1 cellular context compared by ENCODE assay signal in genomic region chr17:29624586-29624985, GRCh38.
TF ChIP-seq lines count a peak whose summit lies in the region.

No MANE protein-coding gene starts in this region.

TF ChIP-seq in WTC11, 78 proteins besides CTCF, POLR2A, EP300 and RAD21 (continued from another document):
- no peak for TF ChIP-seq USF1 (CRISPR knock-in tag; IDR thresholded peaks at IDR 0.05)
- TF ChIP-seq ZNF263 (CRISPR knock-in tag; IDR thresholded peaks at IDR 0.05; ENCODE audit: low read depth): no peak
- TF ChIP-seq ZNF512 (CRISPR knock-in tag; IDR thresholded peaks at IDR 0.05; ENCODE audit: borderline replicate concordance): no peak
- TF ChIP-seq RORB (CRISPR knock-in tag; IDR thresholded peaks at IDR 0.05): no peak
- no peak for TF ChIP-seq CDX4 (CRISPR knock-in tag; IDR thresholded peaks at IDR 0.05; ENCODE audit: borderline replicate concordance)
- no peak for TF ChIP-seq PRRX2 (CRISPR knock-in tag; IDR thresholded peaks at IDR 0.05)
- no peak for TF ChIP-seq ATF6 (CRISPR knock-in tag; IDR thresholded peaks at IDR 0.05)
- no peak for TF ChIP-seq ZNF219 (CRISPR knock-in tag; IDR thresholded peaks at IDR 0.05; ENCODE audit: borderline replicate concordance)
- TF ChIP-seq ZMAT4 (CRISPR knock-in tag; IDR thresholded peaks at IDR 0.05): no peak
